Comparison of ENCODE assay signal across 11 cellular contexts in genomic region chr3:4736284-4736861, GRCh38.
A peak's percentile ranks its signal among the peaks of the same experiment; 100 is the strongest.
DNase-seq lines count a peak whose midpoint lies in the region; ATAC-seq and TF ChIP-seq lines count a peak whose summit lies in the region.
"Had no signal": no experiment of that assay in that cellular context is flagged by ENCODE, and none has a peak within 500 bp of the region (broad histone marks: within the 10 kb centered on the region; RNA-seq: fewer than 3 reads in every experiment).

No MANE protein-coding gene starts in this region.

- no peaks in the 10 kb centered on the region for H3K9me3 ChIP-seq in CD4-positive, alpha-beta T cell (ENCODE audit: control insufficient read depth, low read length)
- H3K9me3 ChIP-seq in MG63, result no peaks in the 10 kb centered on the region

- H2AFZ ChIP-seq in GM23338, result no peak overlapping the region

- H3K27me3 ChIP-seq in CD4-positive, alpha-beta T cell (ENCODE audit: control insufficient read depth, insufficient read depth, low read length), result no peaks in the 10 kb centered on the region
- H3K27me3 ChIP-seq in MG63, result no peaks in the 10 kb centered on the region
- no peaks in the 10 kb centered on the region for H3K27me3 ChIP-seq in GM23338 (ENCODE audit: insufficient read depth)

- peaks cover 79% of the 10 kb centered on the region for H3K36me3 Mint-ChIP-seq in CD4-positive, alpha-beta T cell (ENCODE audit: low read depth)
- H3K36me3 Mint-ChIP-seq in natural killer cell treated with Interleukin-12 subunit alpha and Interleukin-12 subunit beta and Interleukin-15 and Interleukin-18, amount 100 ng/mL, for 72 hours, result peaks cover 52% of the 10 kb centered on the region
- H3K36me3 Mint-ChIP-seq in GM23338 (ENCODE audit: low read depth), result no peaks in the 10 kb centered on the region; the same call in 2 of the 3 replicates

- no peaks in the 10 kb centered on the region for H3K9me3 Mint-ChIP-seq in CD4-positive, alpha-beta T cell
- H3K9me3 Mint-ChIP-seq in natural killer cell treated with Interleukin-12 subunit alpha and Interleukin-12 subunit beta and Interleukin-15 and Interleukin-18, amount 100 ng/mL, for 72 hours, result peaks cover 2% of the 10 kb centered on the region
- H3K9me3 Mint-ChIP-seq in GM23338, result no peaks in the 10 kb centered on the region
- H3K9me3 Mint-ChIP-seq: nephron had no signal

- POLR2A ChIA-PET in CD4-positive, alpha-beta T cell (lab: Charles Lee), result no interaction called here
- POLR2A ChIA-PET in GM10248 (lab: Yijun Ruan, JAX), result no interaction called here

- H3F3A ChIP-seq in GM23338 (replicated peaks; ENCODE audit: low read depth), result no peaks in the 10 kb centered on the region

- peak overlapping the region; percentile 48 for H3K27ac Mint-ChIP-seq in CD4-positive, alpha-beta T cell
- H3K27ac Mint-ChIP-seq in natural killer cell treated with Interleukin-12 subunit alpha and Interleukin-12 subunit beta and Interleukin-15 and Interleukin-18, amount 100 ng/mL, for 72 hours, result peak overlapping the region; percentile 95 to 97
- H3K27ac Mint-ChIP-seq in GM23338, result no peak overlapping the region
- H3K27ac Mint-ChIP-seq: nephron had no signal

- DNase-seq in CD4-positive, alpha-beta T cell, result no peak
- DNase-seq in MG63 (peak; percentile 18), cardiac fibroblast (ENCODE audit: low read depth in 2 of 2) (peak; percentile 45 to 63), SKM-1 treated with dmso at 0.1 percent for 144 hours (lab: John Stamatoyannopoulos, UW; ENCODE audit: unreplicated experiment) (no peak), GM23338 (ENCODE audit: low spot score) (no peak), GM10248 (ENCODE audit: extremely low spot score) (no peak), activated gamma-delta T cell (lab: John Stamatoyannopoulos, UW) (no peak)
- DNase-seq in natural killer cell treated with Interleukin-12 subunit alpha and Interleukin-12 subunit beta and Interleukin-15 and Interleukin-18, amount 100 ng/mL, for 72 hours (ENCODE audit: low spot score), result no peak
- DNase-seq: amniotic stem cell, NCI-H524 treated with DMSO at 0.1 percent for 48 hours had no signal

- H3K4me3 ChIP-seq in MG63, result no peak overlapping the region
- H3K4me3 ChIP-seq in cardiac fibroblast (replicated peaks in 1 of 2; ENCODE audit: low read depth in 2 of 2, low read length in 2 of 2), result no peak overlapping the region
- no peak overlapping the region for H3K4me3 ChIP-seq in GM23338

- no peak overlapping the region for H3K27ac ChIP-seq in CD4-positive, alpha-beta T cell (ENCODE audit: low read depth, low read length)
- H3K27ac ChIP-seq in GM23338 (ENCODE audit: low read depth), result no peak overlapping the region

- intact Hi-C loops in CD4-positive, alpha-beta T cell (cut with DNase I, micrococcal nuclease), result no loop called here

- H3K4me3 Mint-ChIP-seq in CD4-positive, alpha-beta T cell, result no peak overlapping the region
- H3K4me3 Mint-ChIP-seq in natural killer cell treated with Interleukin-12 subunit alpha and Interleukin-12 subunit beta and Interleukin-15 and Interleukin-18, amount 100 ng/mL, for 72 hours, result peak overlapping the region; percentile 85
- H3K4me3 Mint-ChIP-seq in GM23338, result no peak overlapping the region
- H3K4me3 Mint-ChIP-seq: nephron had no signal

- no peaks in the 10 kb centered on the region for H3K27me3 Mint-ChIP-seq in CD4-positive, alpha-beta T cell
- no peaks in the 10 kb centered on the region for H3K27me3 Mint-ChIP-seq in natural killer cell treated with Interleukin-12 subunit alpha and Interleukin-12 subunit beta and Interleukin-15 and Interleukin-18, amount 100 ng/mL, for 72 hours
- no peaks in the 10 kb centered on the region for H3K27me3 Mint-ChIP-seq in GM23338 (ENCODE audit: insufficient read depth, low read depth, poor library complexity)

- peaks cover 55% of the 10 kb centered on the region for H3K4me1 Mint-ChIP-seq in CD4-positive, alpha-beta T cell (ENCODE audit: low read depth)
- H3K4me1 Mint-ChIP-seq in natural killer cell treated with Interleukin-12 subunit alpha and Interleukin-12 subunit beta and Interleukin-15 and Interleukin-18, amount 100 ng/mL, for 72 hours (ENCODE audit: low read depth in 2 of 2), result peaks cover 74 to 81% of the 10 kb centered on the region in 2 donors
- H3K4me1 Mint-ChIP-seq in GM23338, result peaks cover 21% of the 10 kb centered on the region

- no peaks in the 10 kb centered on the region for H4K20me1 ChIP-seq in GM23338 (replicated peaks; ENCODE audit: insufficient read depth)

- peaks cover 22% of the 10 kb centered on the region for H3K4me1 ChIP-seq in GM23338 (ENCODE audit: insufficient read depth)

- ATAC-seq in CD4-positive, alpha-beta T cell (ENCODE audit: poor library complexity), result no peak
- no peak for ATAC-seq in natural killer cell treated with Interleukin-12 subunit alpha and Interleukin-12 subunit beta and Interleukin-15 and Interleukin-18, amount 100 ng/mL, for 72 hours
- no peak for ATAC-seq in GM23338

- CTCF ChIA-PET in CD4-positive, alpha-beta T cell (lab: Charles Lee), result interaction anchor here (0.5 kb wide), 1 partner anchor 386 kb away, joined by 3 read pairs; no protein-coding TSS in a partner anchor
- CTCF ChIA-PET in GM10248 (lab: Yijun Ruan, JAX), result no interaction called here

- H3K4me2 ChIP-seq in GM23338, result no peak overlapping the region

- no peaks in the 10 kb centered on the region for H3K36me3 ChIP-seq in MG63
- H3K36me3 ChIP-seq in GM23338 (ENCODE audit: insufficient read depth), result no peaks in the 10 kb centered on the region; the same call in 1 of the 2 replicates

- no peak for TF ChIP-seq CTCF in CD4-positive, alpha-beta T cell (IDR thresholded peaks at IDR 0.05)
- TF ChIP-seq CTCF in cardiac fibroblast (IDR thresholded peaks at IDR 0.05; ENCODE audit: low read depth, low read length), result no peak
- TF ChIP-seq CTCF in GM23338 (conservative IDR thresholded peaks at IDR 0.05; ENCODE audit: low read depth in 2 of 2), result no peak
- no peak for TF ChIP-seq CTCF in GM10248 (IDR thresholded peaks at IDR 0.05; ENCODE audit: control extremely low read depth, extremely low read depth, low read depth, missing control alignments)

- H3K9me2 ChIP-seq in GM23338 (ENCODE audit: insufficient read depth), result peaks cover 11% of the 10 kb centered on the region

- no peaks in the 10 kb centered on the region for H3K79me2 ChIP-seq in GM23338 (replicated peaks; ENCODE audit: insufficient read depth)

TF ChIP-seq in GM23338, 12 proteins besides CTCF, POLR2A, EP300 and RAD21 (continues in another document):
- no peak for TF ChIP-seq ETS1 (IDR thresholded peaks at IDR 0.05)

Comparison
In these comparisons a context has a peak if more than half of its experiments do, and no peak if none do; other contexts are left out.
1. DNase-seq: peak in MG63 (single experiment) and cardiac fibroblast (2 of 2); none in CD4-positive, alpha-beta T cell (0 of 10), natural killer cell treated with Interleukin-12 subunit alpha and Interleukin-12 subunit beta and Interleukin-15 and Interleukin-18, amount 100 ng/mL, for 72 hours (single experiment), SKM-1 treated with dmso at 0.1 percent for 144 hours (single experiment), GM23338 (single experiment), GM10248 (single experiment) and activated gamma-delta T cell (single experiment).